In genomic region chr10:69541463-69541862, GRCh38 we compare ENCODE assay signal across 12 cellular contexts. TPM values are rescaled to one million over a fixed set of nuclear protein-coding genes. Genes with fewer than 3 reads are reported as not detected.
"Had no signal": no experiment of that assay in that cellular context is flagged by ENCODE, and none has a peak within 500 bp of the region (broad histone marks: within the 10 kb centered on the region; RNA-seq: fewer than 3 reads in every experiment).

No MANE protein-coding gene starts in this region.

- H3K36me3 ChIP-seq: HAP-1 had no signal

- H3K4me1 ChIP-seq: HAP-1 had no signal

- DNase-seq: GM23248, GOT3, H7, Kasumi-1, KG1 had no signal

- H3K9ac ChIP-seq: GM23248 had no signal

- H3K4me3 ChIP-seq: GM23248, HAP-1 had no signal

- FAIRE-seq: HepG2 had no signal

- H3K27ac ChIP-seq: GM23248, HL-60 had no signal

- ATAC-seq: HCT116, HepG2 had no signal

- H2AFZ ChIP-seq: GM23248 had no signal

RNA-seq across cellular contexts. Expression of gene NEUROG3, which starts 31.8 kb away (rescaled TPM):
- total RNA-seq: GM23248, H4, HepG2, HT1080 had no signal
- polyA plus RNA-seq: GM23248, HepG2, IgD-negative memory B cell had no signal
